Comparison of ENCODE assay signal across 3 cellular contexts in genomic region chr7:88205179-88205578, GRCh38.
A peak's percentile ranks its signal among the peaks of the same experiment; 100 is the strongest.
TF ChIP-seq lines count a peak whose summit lies in the region.

No MANE protein-coding gene starts in this region.

TF ChIP-seq in SK-N-SH treated with all-trans-retinoic acid at 6 μM for 48 hours, 23 proteins besides CTCF, POLR2A, EP300 and RAD21:
- TF ChIP-seq PATZ1 (CRISPR knock-in tag; IDR thresholded peaks at IDR 0.05; ENCODE audit: borderline replicate concordance), result no peak
- TF ChIP-seq ESRRG (CRISPR knock-in tag; IDR thresholded peaks at IDR 0.05), result 0 out of 2 replicates have a peak, but pooled peaks have one; percentile 8

TF ChIP-seq in SK-N-SH, 30 proteins besides CTCF, POLR2A, EP300 and RAD21:
- TF ChIP-seq YY1 (IDR thresholded peaks at IDR 0.05; ENCODE audit: low read depth), result no peak
- no peak for TF ChIP-seq MXI1 (IDR thresholded peaks at IDR 0.05; ENCODE audit: low read depth, low read length)
- no peak for TF ChIP-seq MAX (IDR thresholded peaks at IDR 0.05; ENCODE audit: low read depth)
- TF ChIP-seq ELF1 (IDR thresholded peaks at IDR 0.05), result no peak
- no peak for TF ChIP-seq IRF3 (IDR thresholded peaks at IDR 0.05; ENCODE audit: low read depth, low read length)
- TF ChIP-seq TEAD4 (IDR thresholded peaks at IDR 0.05; ENCODE audit: borderline replicate concordance, insufficient read depth), result no peak
- TF ChIP-seq FOSL2 (IDR thresholded peaks at IDR 0.05; ENCODE audit: borderline replicate concordance, low read depth), result no peak
- TF ChIP-seq PBX3 (IDR thresholded peaks at IDR 0.05), result no peak
- no peak for TF ChIP-seq RXRA (IDR thresholded peaks at IDR 0.05; ENCODE audit: borderline replicate concordance, low read depth)
- TF ChIP-seq TCF12 (IDR thresholded peaks at IDR 0.05), result no peak
- no peak for TF ChIP-seq USF2 (IDR thresholded peaks at IDR 0.05; ENCODE audit: borderline replicate concordance, low read depth, low read length)
- TF ChIP-seq USF1 (IDR thresholded peaks at IDR 0.05; ENCODE audit: borderline replicate concordance, low read depth), result no peak

TF ChIP-seq in K562, 482 proteins besides CTCF, POLR2A, EP300 and RAD21 (continues in another document):
- TF ChIP-seq PML (IDR thresholded peaks at IDR 0.05; ENCODE audit: low read length) (peak; percentile 54; the same call in 1 of the 2 replicates), ZNF766 (CRISPR knock-in tag; conservative IDR thresholded peaks at IDR 0.05) (peak; percentile 47; the same call in 1 of the 2 replicates), ZNF449 (CRISPR knock-in tag; IDR thresholded peaks at IDR 0.05) (peak; percentile 44; the same call in 1 of the 2 replicates), TCFL5 (CRISPR knock-in tag; conservative IDR thresholded peaks at IDR 0.05) (peak; percentile 51; the same call in 1 of the 2 replicates), KLF16 (IDR thresholded peaks at IDR 0.05) (peak; percentile 57), ZBTB11 (CRISPR knock-in tag; IDR thresholded peaks at IDR 0.05) (peak in 1 of 3 experiments; percentile 53; a peak in 1 of 6 replicates), ZNF316 (IDR thresholded peaks at IDR 0.05) (no peak), ILF3 (IDR thresholded peaks at IDR 0.05; ENCODE audit: borderline replicate concordance) (no peak), SLC30A9 (CRISPR knock-in tag; IDR thresholded peaks at IDR 0.05) (no peak), PRDM10 (IDR thresholded peaks at IDR 0.05; ENCODE audit: partially characterized antibody) (no peak), ATF3 (IDR thresholded peaks at IDR 0.05) (no peak), ATF3 (CRISPR knock-in tag; conservative IDR thresholded peaks at IDR 0.05) (no peak), NFXL1 (CRISPR knock-in tag; IDR thresholded peaks at IDR 0.05) (0 out of 2 replicates have a peak, but pooled peaks have one; percentile 15), AFF4 (CRISPR knock-in tag; IDR thresholded peaks at IDR 0.05) (no peak), CCNT2 (IDR thresholded peaks at IDR 0.05; ENCODE audit: borderline replicate concordance, extremely low read depth, insufficient read length, low read depth, low read length) (peak; percentile 30), ZNF507 (tag; conservative IDR thresholded peaks at IDR 0.05) (no peak), TFE3 (CRISPR knock-in tag; IDR thresholded peaks at IDR 0.05) (no peak), C11orf30 (IDR thresholded peaks at IDR 0.05; ENCODE audit: low read depth) (no peak), RCOR1 (IDR thresholded peaks at IDR 0.05; ENCODE audit: borderline replicate concordance in 1 of 2, low read depth in 2 of 2, low read length in 2 of 2) (peak in 1 of 2 experiments; percentile 45; a peak in 1 of 4 replicates), DPF2 (IDR thresholded peaks at IDR 0.05) (peak; percentile 78), ZBTB9 (CRISPR knock-in tag; IDR thresholded peaks at IDR 0.05) (no peak; the same call in 1 of the 2 replicates), CBFA2T2 (conservative IDR thresholded peaks at IDR 0.05) (peak; percentile 77), NFYB (IDR thresholded peaks at IDR 0.05; ENCODE audit: extremely low read depth, insufficient read length) (no peak), ZNF584 (CRISPR knock-in tag; IDR thresholded peaks at IDR 0.05; ENCODE audit: low read depth) (no peak), MTA2 (IDR thresholded peaks at IDR 0.05; ENCODE audit: low read depth) (0 out of 2 replicates have a peak, but pooled peaks have one; percentile 30), HES1 (IDR thresholded peaks at IDR 0.05; ENCODE audit: low read depth) (no peak), SIN3B (IDR thresholded peaks at IDR 0.05; ENCODE audit: low read depth) (no peak), MECOM (CRISPR knock-in tag; IDR thresholded peaks at IDR 0.05) (no peak), SMARCE1 (IDR thresholded peaks at IDR 0.05) (peak; percentile 35; the same call in 1 of the 2 replicates), ZNF830 (CRISPR knock-in tag; IDR thresholded peaks at IDR 0.05) (no peak), TCF15 (CRISPR knock-in tag; IDR thresholded peaks at IDR 0.05) (0 out of 2 replicates have a peak, but pooled peaks have one; percentile 22), MYC (IDR thresholded peaks at IDR 0.05; ENCODE audit: low read depth, low read length) (0 out of 2 replicates have a peak, but pooled peaks have one; percentile 13), MYC (CRISPR knock-in tag; IDR thresholded peaks at IDR 0.05; ENCODE audit: borderline replicate concordance, low read depth) (no peak), MBD1 (CRISPR knock-in tag; IDR thresholded peaks at IDR 0.05) (no peak)
